8 cellular contexts compared by ENCODE assay signal in the genomic region with DNA sequence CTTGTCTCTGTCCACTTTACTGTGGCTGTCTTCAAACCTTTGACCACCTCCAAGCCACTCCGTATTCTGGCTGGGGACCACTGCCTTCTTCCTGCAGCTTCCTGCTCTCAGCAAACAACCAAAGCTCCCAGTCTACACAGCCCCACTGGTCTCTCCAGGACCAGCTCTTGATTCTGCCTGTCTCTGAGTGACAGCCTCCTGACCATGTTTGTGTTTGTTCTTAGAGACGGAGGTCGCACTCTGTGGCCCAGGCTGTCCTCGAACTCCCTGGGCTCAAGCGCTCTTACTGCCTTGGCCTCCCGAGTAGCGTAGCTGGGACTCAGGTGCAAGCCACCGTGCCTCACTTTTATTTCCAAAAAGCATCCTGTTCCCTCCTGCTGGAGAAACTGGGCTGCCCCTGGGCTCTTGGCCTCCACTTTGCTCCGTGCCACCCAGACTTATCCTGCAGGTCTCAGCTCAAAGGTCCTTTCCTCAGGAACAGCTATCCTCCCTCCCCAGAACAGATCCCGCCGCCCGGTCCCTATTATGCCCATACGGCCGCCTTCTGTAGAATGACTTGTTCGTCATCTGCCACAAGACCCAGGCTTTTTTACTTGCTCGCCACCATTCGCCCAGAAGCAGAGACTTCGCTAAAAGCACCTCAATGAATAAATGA. TPM values are rescaled to one million over a fixed set of nuclear protein-coding genes. Genes with fewer than 3 reads are reported as not detected.
DNase-seq lines count a peak whose midpoint lies in the region; ATAC-seq, FAIRE-seq and TF ChIP-seq lines count a peak whose summit lies in the region.

No MANE protein-coding gene starts in this region.

- peak overlapping the region; percentile 34 to 57; a peak in 3 of 4 replicates for H3K4me3 ChIP-seq in DND-41 (ENCODE audit: low read depth in 1 of 2, low read length in 2 of 2)
- peak overlapping the region; percentile 70 to 97 (median 92) for H3K4me3 ChIP-seq in Peyer's patch
- H3K4me3 ChIP-seq in epithelial cell of proximal tubule (ENCODE audit: low read depth, low read length): peak overlapping the region; percentile 60

- peak overlapping the region; percentile 88; the same call in 1 of the 2 replicates for H2AFZ ChIP-seq in DND-41 (ENCODE audit: low read depth, low read length)

- peaks cover 44% of the 10 kb centered on the region for H3K79me2 ChIP-seq in DND-41 (ENCODE audit: insufficient read depth, low read length)

- H3K4me2 ChIP-seq in DND-41 (ENCODE audit: insufficient read depth, low read length): peak overlapping the region; percentile 72

- H3K27me3 ChIP-seq in DND-41 (ENCODE audit: insufficient read depth, low read length, poor library complexity) (no peaks in the 10 kb centered on the region), Peyer's patch (no peaks in the 10 kb centered on the region)

- H3K9ac ChIP-seq in DND-41 (ENCODE audit: low read depth, low read length): peak overlapping the region; percentile 77

- peaks cover 48% of the 10 kb centered on the region for H4K20me1 ChIP-seq in DND-41 (ENCODE audit: insufficient read depth, low read length)

- peaks cover 17% of the 10 kb centered on the region for H3K36me3 ChIP-seq in DND-41 (ENCODE audit: insufficient read depth, low read length)
- peaks cover 0 to 14% (median 3%) of the 10 kb centered on the region in 3 donors for H3K36me3 ChIP-seq in Peyer's patch

- DNase-seq in DND-41 (no peak), Peyer's patch (no peak), epithelial cell of proximal tubule (ENCODE audit: low read depth) (no peak), posterior vena cava (ENCODE audit: low spot score) (peak; percentile 69), D721Med (ENCODE audit: insufficient read length, low spot score) (no peak), AML-193 (lab: John Stamatoyannopoulos, UW) (no peak)
- DNase-seq in stimulated activated CD4-positive, alpha-beta T cell treated with anti-CD3 and anti-CD28 coated beads, Interleukin-12 subunit alpha, Interleukin-12 subunit beta, amount 100 ng/mL, for 4 hours: no peak

- H3K9me3 ChIP-seq in DND-41 (ENCODE audit: insufficient read depth, low read length, severe bottlenecking): no peaks in the 10 kb centered on the region
- H3K9me3 ChIP-seq in Peyer's patch: no peaks in the 10 kb centered on the region

- no peak for TF ChIP-seq CTCF in DND-41 (IDR thresholded peaks at IDR 0.05; ENCODE audit: borderline replicate concordance, extremely low read depth, low read length, poor library complexity, severe bottlenecking)
- TF ChIP-seq CTCF in Peyer's patch (IDR thresholded peaks at IDR 0.05): no peak
- TF ChIP-seq CTCF in epithelial cell of proximal tubule (conservative IDR thresholded peaks at IDR 0.05; ENCODE audit: low read depth, low read length): no peak
- TF ChIP-seq CTCF in D721Med (IDR thresholded peaks at IDR 0.05; ENCODE audit: insufficient read depth, missing control alignments): no peak

- peak overlapping the region; percentile 93 for H3K27ac ChIP-seq in DND-41 (ENCODE audit: low read length)
- H3K27ac ChIP-seq in Peyer's patch: peak overlapping the region; percentile 93 to 100 (median 99)

- intact Hi-C loops in posterior vena cava (cut with DNase I): no loop called here

- FAIRE-seq in D721Med (lab: Jason Lieb, UNC): no peak

- TF ChIP-seq POLR2A in Peyer's patch (IDR thresholded peaks at IDR 0.05): no peak

- H3K4me1 ChIP-seq in DND-41 (ENCODE audit: insufficient read depth, low read length) (peaks cover 21% of the 10 kb centered on the region), Peyer's patch (peaks cover 20 to 54% (median 36%) of the 10 kb centered on the region in 4 donors)

- ATAC-seq in DND-41 (ENCODE audit: insufficient read depth, low read depth) (no peak), GM21526 (IDR thresholded peaks at IDR 0.05; ENCODE audit: low FRiP score, unreplicated experiment) (no peak)

RNA-seq across cellular contexts. Expression of a gene that starts 9.1 kb away (rescaled TPM):
- total RNA-seq in Peyer's patch: 10 to 100 TPM in 3 of 4 donors, 1 to 10 TPM in 1; 9.5 to 57.8 (median 39.0) TPM
- 3.5 and 9.0 TPM in 2 replicates for total RNA-seq in epithelial cell of proximal tubule
- total RNA-seq in posterior vena cava: 10 to 100 TPM; 26.0 to 27.2 TPM

RNA-seq across cellular contexts. Expression of a gene that starts 54.4 kb away (rescaled TPM):
- total RNA-seq in Peyer's patch: 100 to 1,000 TPM in 3 of 4 donors, 10 to 100 TPM in 1; 48.5 to 151 (median 113) TPM
- 27.6 and 28.2 TPM in 2 replicates for total RNA-seq in epithelial cell of proximal tubule
- total RNA-seq in posterior vena cava: 10 to 100 TPM; 38.7 to 42.9 TPM

RNA-seq across cellular contexts. Expression of a gene that starts 55.5 kb away (rescaled TPM):
- total RNA-seq in Peyer's patch: 10 to 100 TPM in 3 of 4 donors, 1 to 10 TPM in 1; 5.6 to 87.5 (median 28.6) TPM
- total RNA-seq in epithelial cell of proximal tubule: 54.8 and 85.1 TPM in 2 replicates
- 10 to 100 TPM; 20.8 to 24.0 TPM for total RNA-seq in posterior vena cava
